Comparison of ENCODE assay signal across 17 cellular contexts in genomic region chr16:73024571-73025105, GRCh38. TPM values are rescaled to one million over a fixed set of nuclear protein-coding genes. Genes with fewer than 3 reads are reported as not detected.
DNase-seq lines count a peak whose midpoint lies in the region; ATAC-seq and TF ChIP-seq lines count a peak whose summit lies in the region.
"Had no signal": no experiment of that assay in that cellular context is flagged by ENCODE, and none has a peak within 500 bp of the region (broad histone marks: within the 10 kb centered on the region; RNA-seq: fewer than 3 reads in every experiment).

No MANE protein-coding gene starts in this region.

- peak overlapping the region in 1 of 2 experiments; percentile 1 for H3K23ac ChIP-seq in mesenchymal stem cell (ENCODE audit: low read length in 2 of 2)

- no peaks in the 10 kb centered on the region for H3K9me3 Mint-ChIP-seq in type B pancreatic cell
- H3K9me3 Mint-ChIP-seq: HFFc6 had no signal

- H4K8ac ChIP-seq in mesenchymal stem cell (ENCODE audit: low read length), result no peak overlapping the region

- peak overlapping the region; percentile 57 to 83 for H2BK12ac ChIP-seq in mesenchymal stem cell (ENCODE audit: low read length in 2 of 2)

- H3K27ac ChIP-seq in ascending aorta (peak overlapping the region; percentile 68 to 79), mesenchymal stem cell (ENCODE audit: low read length, poor library complexity, severe bottlenecking) (no peak overlapping the region), psoas muscle (peak overlapping the region; percentile 78)
- H3K27ac ChIP-seq: KMS-11 had no signal

- H3K27me3 ChIP-seq in ascending aorta (no peaks in the 10 kb centered on the region), mesenchymal stem cell (ENCODE audit: control insufficient read depth in 1 of 2, insufficient read depth in 1 of 2, low read length in 2 of 2) (no peaks in the 10 kb centered on the region), psoas muscle (ENCODE audit: insufficient read depth in 3 of 3, low read length in 2 of 3) (no peaks in the 10 kb centered on the region)
- H3K27me3 ChIP-seq: MG63 had no signal

- no peaks in the 10 kb centered on the region for H3K27me3 Mint-ChIP-seq in type B pancreatic cell

- peak overlapping the region; percentile 58 for H3K4me3 Mint-ChIP-seq in type B pancreatic cell
- H3K4me3 Mint-ChIP-seq: CD14-positive monocyte, HFFc6 had no signal

- H3K9ac ChIP-seq in mesenchymal stem cell (ENCODE audit: low read length), result no peak overlapping the region
- H3K9ac ChIP-seq: KMS-11 had no signal

- peak overlapping the region in 1 of 2 donors; percentile 34 for H3K4me3 ChIP-seq in ascending aorta
- H3K4me3 ChIP-seq in mesenchymal stem cell (ENCODE audit: insufficient read depth in 1 of 2, low read depth in 1 of 2, low read length in 2 of 2), result no peak overlapping the region
- no peak overlapping the region for H3K4me3 ChIP-seq in psoas muscle
- H3K4me3 ChIP-seq: MG63 had no signal

- H3K36me3 Mint-ChIP-seq in type B pancreatic cell, result peaks cover 6% of the 10 kb centered on the region

- H2BK120ac ChIP-seq in mesenchymal stem cell (ENCODE audit: low read depth, low read length), result no peak overlapping the region

- H3K9me3 ChIP-seq in ascending aorta (no peaks in the 10 kb centered on the region), mesenchymal stem cell (ENCODE audit: control insufficient read depth, low read length) (no peaks in the 10 kb centered on the region), psoas muscle (no peaks in the 10 kb centered on the region)
- H3K9me3 ChIP-seq: MG63 had no signal

- peak overlapping the region; percentile 13 to 24 for H3K4ac ChIP-seq in mesenchymal stem cell (ENCODE audit: low read depth in 1 of 2, low read length in 2 of 2)

- peak overlapping the region in 1 of 2 experiments; percentile 87 for H3K14ac ChIP-seq in mesenchymal stem cell (ENCODE audit: low read length in 2 of 2)

- H4K91ac ChIP-seq in mesenchymal stem cell (ENCODE audit: low read length), result peak overlapping the region; percentile 34

- peak overlapping the region in 1 of 2 experiments; percentile 69 for H3K18ac ChIP-seq in mesenchymal stem cell (ENCODE audit: low read depth in 1 of 2, low read length in 2 of 2)

- H3K79me1 ChIP-seq in mesenchymal stem cell (replicated peaks; ENCODE audit: low read length, poor library complexity, severe bottlenecking), result peaks cover 36% of the 10 kb centered on the region

- H3K36me3 ChIP-seq in ascending aorta (no peaks in the 10 kb centered on the region), mesenchymal stem cell (ENCODE audit: control insufficient read depth in 1 of 2, insufficient read depth in 2 of 2, low read depth in 1 of 2, low read length in 2 of 2) (peaks cover 0 to 11% of the 10 kb centered on the region in 2 experiments), psoas muscle (ENCODE audit: insufficient read depth in 1 of 2, low read depth in 1 of 2) (no peaks in the 10 kb centered on the region)
- H3K36me3 ChIP-seq: MG63 had no signal

- TF ChIP-seq CTCF in ascending aorta (IDR thresholded peaks at IDR 0.05) (no peak), psoas muscle (IDR thresholded peaks at IDR 0.05) (no peak), type B pancreatic cell (conservative IDR thresholded peaks at IDR 0.05) (no peak)

- WGBS in mesenchymal stem cell, result 92% methylated on average over 9 of the region's 13 CpGs
- 90 to 95% (median 94%) methylated on average over 13 of the region's 13 CpGs for WGBS in psoas muscle, 3 donors

- H2AK5ac ChIP-seq in mesenchymal stem cell (ENCODE audit: low read length, severe bottlenecking), result no peak overlapping the region

- H3K27ac Mint-ChIP-seq in type B pancreatic cell, result peak overlapping the region; percentile 15

- H3K4me1 ChIP-seq in ascending aorta (peaks cover 24 to 51% of the 10 kb centered on the region in 2 donors), mesenchymal stem cell (ENCODE audit: control insufficient read depth, insufficient read depth, low read depth, low read length) (peaks cover 16% of the 10 kb centered on the region), psoas muscle (peaks cover 89% of the 10 kb centered on the region)

- ATAC-seq in psoas muscle, result no peak
- no peak for ATAC-seq in activated CD4-positive, CD25-positive, alpha-beta regulatory T cell treated with anti-CD3 and anti-CD28 coated beads, Interleukin-2, amount 50 U/mL, for 24 hours

- no peak overlapping the region for H2BK15ac ChIP-seq in mesenchymal stem cell (ENCODE audit: low read depth, poor library complexity, severe bottlenecking)

- intact Hi-C loops in ascending aorta (cut with DNase I), result loop anchor here (2.0 to 10.0 kb wide), 2 partner anchors 20 to 360 kb away; no protein-coding TSS in a partner anchor
- intact Hi-C loops in psoas muscle (cut with DNase I), result loop anchor here (5.0 kb wide), 2 partner anchors 32 to 37 kb away; no protein-coding TSS in a partner anchor

- H3K4me2 ChIP-seq in mesenchymal stem cell (ENCODE audit: low read length, poor library complexity, severe bottlenecking), result no peak overlapping the region
- H3K4me2 ChIP-seq: KMS-11 had no signal

- DNase-seq in ascending aorta (ENCODE audit: low spot score in 2 of 2), result peak in 1 of 2 donors; percentile 55
- no peak for DNase-seq in mesenchymal stem cell
- no peak for DNase-seq in psoas muscle
- no peak for DNase-seq in type B pancreatic cell (ENCODE audit: extremely low spot score, unreplicated experiment)
- no peak for DNase-seq in activated CD4-positive, alpha-beta T cell treated with anti-CD3 and anti-CD28 coated beads, Interleukin-2, amount 50 U/mL, for 4 hours
- DNase-seq in 8988T, result no peak
- DNase-seq: AML-193, COR-L47, DMS153, HFFc6, NCI-H1092 treated with DMSO at 0.1 percent for 48 hours, NCI-H1694, NCI-H524 had no signal

- H2BK5ac ChIP-seq in mesenchymal stem cell (ENCODE audit: low read depth, low read length, poor library complexity, severe bottlenecking), result no peak overlapping the region

- no peak overlapping the region for H2AFZ ChIP-seq in mesenchymal stem cell (ENCODE audit: low read depth, low read length)

- H3K4me1 Mint-ChIP-seq in type B pancreatic cell (ENCODE audit: unreplicated experiment), result peaks cover 81% of the 10 kb centered on the region

RNA-seq across cellular contexts. Expression of gene ZFHX3, which starts 23.3 kb away (rescaled TPM):
- total RNA-seq in ascending aorta, result 34.8 TPM
- polyA plus RNA-seq in mesenchymal stem cell (2013, experiment 1 of 2), result 5.1 TPM
- polyA plus RNA-seq in mesenchymal stem cell (2013, experiment 2 of 2), result 4.5 TPM
- 10 to 100 TPM; 10.6 to 36.9 (median 26.2) TPM for total RNA-seq in psoas muscle
- polyA plus RNA-seq in psoas muscle, result 10 to 100 TPM in 1 of 3 donors, 1 to 10 TPM in 2; 3.3 to 11.5 (median 5.2) TPM
- total RNA-seq in type B pancreatic cell (ENCODE audit: low replicate concordance), result 47.4 and 48.5 TPM in 2 replicates
